Comparison of ENCODE assay signal across 19 cellular contexts in genomic region chr16:88438084-88438870, GRCh38.
"Had no signal": no experiment of that assay in that cellular context is flagged by ENCODE, and none has a peak within 500 bp of the region (broad histone marks: within the 10 kb centered on the region; RNA-seq: fewer than 3 reads in every experiment).

No MANE protein-coding gene starts in this region.

- H3K9me3 Mint-ChIP-seq: activated B cell treated with CpG ODN at 0.5 μM for 24 hours; activated CD4-positive, alpha-beta memory T cell treated with anti-CD3 and anti-CD28 coated beads for 36 hours; activated CD4-positive, alpha-beta T cell treated with anti-CD3 and anti-CD28 coated beads, Interleukin-2, amount 10 ng/mL, durations not matched to agents 24 days and 14 days; activated CD8-positive, alpha-beta T cell treated with anti-CD3 and anti-CD28 coated beads for 36 hours; activated naive CD4-positive, alpha-beta T cell treated with anti-CD3 and anti-CD28 coated beads for 36 hours; activated naive CD4-positive, alpha-beta T cell treated with anti-CD3 and anti-CD28 coated beads, Interleukin-2, amount 50 U/mL, for 72 hours; activated naive CD8-positive, alpha-beta T cell treated with anti-CD3 and anti-CD28 coated beads for 36 hours; activated T-cell treated with anti-CD3 and anti-CD28 coated beads, Interleukin-2, amount 50 U/mL, for 4 hours; activated T-cell treated with anti-CD3 and anti-CD28 coated beads, Interleukin-2, amount 50 U/mL, for 72 hours; activated T-helper 1 cell treated with anti-CD3 and anti-CD28 coated beads, Interleukin-12 subunit alpha, Interleukin-12 subunit beta, Interleukin-2, Interleukin-4 antibody, amounts not matched to agents 30 ng/mL and 10 ng/mL and 1 ng/mL, durations not matched to agents 14 hours and 24 hours and 36 hours; activated T-helper 17 cell treated with anti-CD3 and anti-CD28 coated beads, Interleukin-2, amount 50 U/mL, for 72 hours; T-helper 1 cell treated with Interleukin-12 subunit alpha and Interleukin-12 subunit beta and Interleukin-4 antibody, amounts not matched to agents 30 μg/mL and 1 μg/mL, for 36 hours; T-helper 2 cell treated with Interferon-gamma antibody and Interleukin-4, amounts not matched to agents 5 μg/mL and 100 μg/mL, for 36 hours had no signal

- H3K27me3 ChIP-seq: adrenal gland, body of pancreas, brain microvascular endothelial cell, breast epithelium had no signal

- H3K4me3 ChIP-seq: adrenal gland, body of pancreas had no signal

- H3K4me1 Mint-ChIP-seq: activated T-helper 17 cell treated with anti-CD3 and anti-CD28 coated beads, Interleukin-2, amount 50 U/mL, for 72 hours had no signal

- H3K4me3 Mint-ChIP-seq: activated B cell treated with CpG ODN at 0.5 μM for 24 hours; activated CD4-positive, alpha-beta memory T cell treated with anti-CD3 and anti-CD28 coated beads for 36 hours; activated CD4-positive, alpha-beta T cell treated with anti-CD3 and anti-CD28 coated beads, Interleukin-2, amount 10 ng/mL, durations not matched to agents 24 days and 14 days; activated CD8-positive, alpha-beta T cell treated with anti-CD3 and anti-CD28 coated beads for 36 hours; activated naive CD4-positive, alpha-beta T cell treated with anti-CD3 and anti-CD28 coated beads for 36 hours; activated naive CD8-positive, alpha-beta T cell treated with anti-CD3 and anti-CD28 coated beads for 36 hours; activated T-cell treated with anti-CD3 and anti-CD28 coated beads, Interleukin-2, amount 50 U/mL, for 4 hours; activated T-cell treated with anti-CD3 and anti-CD28 coated beads, Interleukin-2, amount 50 U/mL, for 72 hours; activated T-helper 1 cell treated with anti-CD3 and anti-CD28 coated beads, Interleukin-12 subunit alpha, Interleukin-12 subunit beta, Interleukin-2, Interleukin-4 antibody, amounts not matched to agents 30 ng/mL and 10 ng/mL and 1 ng/mL, durations not matched to agents 14 hours and 24 hours and 36 hours; activated T-helper 17 cell treated with anti-CD3 and anti-CD28 coated beads, Interleukin-2, amount 50 U/mL, for 72 hours; T-helper 1 cell treated with Interleukin-12 subunit alpha and Interleukin-12 subunit beta and Interleukin-4 antibody, amounts not matched to agents 30 μg/mL and 1 μg/mL, for 36 hours; T-helper 2 cell treated with Interferon-gamma antibody and Interleukin-4, amounts not matched to agents 5 μg/mL and 100 μg/mL, for 36 hours had no signal

- H3K27me3 Mint-ChIP-seq: activated B cell treated with CpG ODN at 0.5 μM for 24 hours; activated CD4-positive, alpha-beta memory T cell treated with anti-CD3 and anti-CD28 coated beads for 36 hours; activated CD4-positive, alpha-beta T cell treated with anti-CD3 and anti-CD28 coated beads, Interleukin-2, amount 10 ng/mL, durations not matched to agents 24 days and 14 days; activated CD8-positive, alpha-beta T cell treated with anti-CD3 and anti-CD28 coated beads for 36 hours; activated naive CD8-positive, alpha-beta T cell treated with anti-CD3 and anti-CD28 coated beads for 36 hours; activated T-helper 17 cell treated with anti-CD3 and anti-CD28 coated beads, Interleukin-2, amount 50 U/mL, for 72 hours had no signal

- H3K36me3 ChIP-seq: adrenal gland, breast epithelium had no signal

- H3K36me3 Mint-ChIP-seq: activated CD4-positive, alpha-beta memory T cell treated with anti-CD3 and anti-CD28 coated beads for 36 hours; activated naive CD4-positive, alpha-beta T cell treated with anti-CD3 and anti-CD28 coated beads, Interleukin-2, amount 50 U/mL, for 72 hours; activated naive CD8-positive, alpha-beta T cell treated with anti-CD3 and anti-CD28 coated beads for 36 hours had no signal

- H3K27ac Mint-ChIP-seq: activated B cell treated with CpG ODN at 0.5 μM for 24 hours; activated CD4-positive, alpha-beta memory T cell treated with anti-CD3 and anti-CD28 coated beads for 36 hours; activated CD4-positive, alpha-beta T cell treated with anti-CD3 and anti-CD28 coated beads, Interleukin-2, amount 10 ng/mL, durations not matched to agents 24 days and 14 days; activated CD8-positive, alpha-beta T cell treated with anti-CD3 and anti-CD28 coated beads for 36 hours; activated naive CD4-positive, alpha-beta T cell treated with anti-CD3 and anti-CD28 coated beads for 36 hours; activated naive CD4-positive, alpha-beta T cell treated with anti-CD3 and anti-CD28 coated beads, Interleukin-2, amount 50 U/mL, for 72 hours; activated naive CD8-positive, alpha-beta T cell treated with anti-CD3 and anti-CD28 coated beads for 36 hours; activated T-cell treated with anti-CD3 and anti-CD28 coated beads, Interleukin-2, amount 50 U/mL, for 72 hours; activated T-helper 1 cell treated with anti-CD3 and anti-CD28 coated beads, Interleukin-12 subunit alpha, Interleukin-12 subunit beta, Interleukin-2, Interleukin-4 antibody, amounts not matched to agents 30 ng/mL and 10 ng/mL and 1 ng/mL, durations not matched to agents 14 hours and 24 hours and 36 hours; activated T-helper 17 cell treated with anti-CD3 and anti-CD28 coated beads, Interleukin-2, amount 50 U/mL, for 72 hours; T-helper 1 cell treated with Interleukin-12 subunit alpha and Interleukin-12 subunit beta and Interleukin-4 antibody, amounts not matched to agents 30 μg/mL and 1 μg/mL, for 36 hours; T-helper 2 cell treated with Interferon-gamma antibody and Interleukin-4, amounts not matched to agents 5 μg/mL and 100 μg/mL, for 36 hours had no signal

- DNase-seq: amniotic stem cell, brain microvascular endothelial cell had no signal

- H3K9me3 ChIP-seq: adrenal gland, body of pancreas, breast epithelium had no signal

- H3K4me1 ChIP-seq: adrenal gland had no signal

- H3K27ac ChIP-seq: adrenal gland, body of pancreas, brain microvascular endothelial cell, breast epithelium, VCaP had no signal
